11 cellular contexts compared by ENCODE assay signal in the genomic region with DNA sequence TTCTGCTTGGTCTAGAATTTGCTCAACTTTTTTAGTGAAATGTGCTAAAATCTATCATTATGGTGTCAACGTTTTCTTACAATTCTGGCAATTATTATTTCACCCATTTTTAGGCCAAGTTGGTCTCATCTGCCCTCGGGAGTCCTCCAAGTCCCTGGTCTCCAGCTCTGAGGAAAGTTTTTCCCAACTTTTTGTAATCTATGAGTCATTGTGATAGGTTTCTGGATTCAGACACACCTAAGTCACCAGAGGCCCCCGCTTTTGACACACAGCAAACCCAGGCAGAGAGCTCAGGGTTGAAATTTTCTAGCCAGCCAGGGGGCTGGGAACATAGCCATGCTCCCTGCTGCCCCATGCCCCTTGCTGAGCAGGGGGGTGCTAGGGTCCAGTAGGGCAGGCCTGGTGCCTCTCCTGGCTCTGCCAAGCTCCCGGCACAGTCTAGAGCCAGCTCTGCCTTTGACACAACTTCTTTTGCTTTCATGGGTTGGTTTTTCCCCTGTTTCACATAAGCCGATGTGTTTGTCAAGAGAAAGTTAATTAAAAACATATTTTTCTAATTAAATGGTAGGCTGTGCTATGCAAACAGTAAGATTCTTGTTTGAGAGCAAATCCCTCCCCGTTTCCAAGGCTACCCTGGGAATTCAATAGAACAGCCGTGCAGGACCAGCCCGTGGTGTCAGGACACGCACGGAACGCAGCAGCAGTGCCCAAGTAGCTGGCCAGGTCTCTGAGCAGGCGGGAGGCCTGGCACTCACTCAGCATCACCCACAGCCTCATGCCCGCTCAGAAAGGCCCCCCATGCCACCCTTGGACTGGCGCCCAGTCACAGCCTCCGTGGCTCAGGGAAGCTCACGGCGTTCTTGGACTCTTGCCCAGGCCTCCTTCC. TPM values are rescaled to one million over a fixed set of nuclear protein-coding genes. Genes with fewer than 3 reads are reported as not detected.
DNase-seq lines count a peak whose midpoint lies in the region; ATAC-seq and TF ChIP-seq lines count a peak whose summit lies in the region.
"Had no signal": no experiment of that assay in that cellular context is flagged by ENCODE, and none has a peak within 500 bp of the region (broad histone marks: within the 10 kb centered on the region; RNA-seq: fewer than 3 reads in every experiment).

No MANE protein-coding gene starts in this region.

- no peak overlapping the region for H3K4me3 ChIP-seq in fibroblast of the aortic adventitia (ENCODE audit: low read depth, low read length)

- DNase-seq in DMS79 (lab: John Stamatoyannopoulos, UW) (peak; percentile 9), RPMI7951 (ENCODE audit: low read depth) (peak; percentile 78), fibroblast of the aortic adventitia (ENCODE audit: low read depth) (peak; percentile 60), pons (ENCODE audit: low spot score) (peak; percentile 28), H4 (ENCODE audit: low spot score) (no peak)
- DNase-seq in stimulated activated CD4-positive, alpha-beta T cell treated with anti-CD3 and anti-CD28 coated beads, Interleukin-2, amount 100 ng/mL, for 48 hours: no peak
- DNase-seq: activated T-cell treated with anti-CD3 and anti-CD28 coated beads, Interleukin-2, amount 50 U/mL, for 48 hours; nephron progenitor cell; trophoblast cell had no signal

- no peak for TF ChIP-seq CTCF in fibroblast of the aortic adventitia (IDR thresholded peaks at IDR 0.05; ENCODE audit: insufficient read depth, low read length)

- ATAC-seq in HG02840 (IDR thresholded peaks at IDR 0.05; ENCODE audit: low FRiP score, unreplicated experiment) (no peak), GM21381 (IDR thresholded peaks at IDR 0.05; ENCODE audit: unreplicated experiment) (no peak)

RNA-seq across cellular contexts. Expression of a gene that starts 25.5 kb away (rescaled TPM):
- 63.7 and 65.5 TPM in 2 replicates for total RNA-seq in RPMI7951 (2014; rRNA removed; shearing (Covaris generic))
- total RNA-seq in fibroblast of the aortic adventitia (ENCODE audit: low replicate concordance): 77.5 and 105 TPM in 2 replicates
- total RNA-seq in H4 (2014; rRNA removed; shearing (Covaris generic)): 1.7 and 2.6 TPM in 2 replicates

Comparison
In these comparisons a context has a peak if more than half of its experiments do, and no peak if none do; other contexts are left out.
1. DNase-seq: peak in DMS79 (single experiment), RPMI7951 (single experiment), fibroblast of the aortic adventitia (single experiment) and pons (single experiment); none in stimulated activated CD4-positive, alpha-beta T cell treated with anti-CD3 and anti-CD28 coated beads, Interleukin-2, amount 100 ng/mL, for 48 hours (0 of 2) and H4 (single experiment).
2. RNA of a gene that starts 25.5 kb away (total RNA-seq): 77.5 to 105 TPM in fibroblast of the aortic adventitia and 63.7 to 65.5 TPM in RPMI7951; 1.7 to 2.6 TPM in H4; every median in the first group is over 10 times any median in the second.